20 cellular contexts compared by ENCODE assay signal in the genomic region with DNA sequence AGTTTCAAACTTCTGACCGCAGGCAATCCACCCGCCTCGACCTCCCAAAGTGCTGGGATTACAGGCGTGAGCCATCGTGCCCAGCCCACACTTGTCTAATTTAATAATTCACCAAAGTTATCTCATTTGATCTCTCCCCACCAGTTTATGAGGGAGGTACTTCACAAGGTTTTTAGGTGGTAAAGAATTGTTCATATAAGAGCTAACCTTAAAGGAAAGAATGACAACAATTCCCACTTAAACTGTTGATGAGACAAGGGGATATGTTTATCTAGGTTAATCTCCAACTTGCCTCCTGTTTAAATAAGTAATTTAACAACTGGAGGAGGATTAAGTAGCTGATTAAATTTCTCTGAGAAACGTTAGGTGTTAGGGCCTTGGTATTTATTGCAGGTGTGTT.
DNase-seq lines count a peak whose midpoint lies in the region; FAIRE-seq and TF ChIP-seq lines count a peak whose summit lies in the region.
"Had no signal": no experiment of that assay in that cellular context is flagged by ENCODE, and none has a peak within 500 bp of the region (broad histone marks: within the 10 kb centered on the region; RNA-seq: fewer than 3 reads in every experiment).

No MANE protein-coding gene starts in this region.

- no peak overlapping the region for H3K27ac ChIP-seq in dorsolateral prefrontal cortex
- H3K27ac ChIP-seq: GM23248 had no signal

- H3K4me3 ChIP-seq in dorsolateral prefrontal cortex = no peak overlapping the region
- H3K4me3 ChIP-seq: GM23248 had no signal

- peaks cover 0 to 81% (median 21%) of the 10 kb centered on the region in 45 donors for H3K27me3 ChIP-seq in dorsolateral prefrontal cortex
- H3K27me3 ChIP-seq: BE2C had no signal

- intact Hi-C loops in dorsolateral prefrontal cortex (cut with DNase I) = no loop called here

- in situ Hi-C loops in Caki2 (cut with HindIII; ENCODE audit: low pct_unique_long_range_greater_than_20kb, low sequenced_read_pairs) = no loop called here

- FAIRE-seq in urothelium cell line (lab: Jason Lieb, UNC) = no peak
- FAIRE-seq: D721Med, G401.6, GM12891, H54, HepG2 had no signal

- no peak for TF ChIP-seq CTCF in dorsolateral prefrontal cortex (IDR thresholded peaks at IDR 0.05 in 54 of 56, conservative IDR thresholded peaks at IDR 0.05 in 2 of 56; ENCODE audit: low read depth in 1 of 56, partially characterized antibody in 56 of 56)

- DNase-seq in Caki2 (ENCODE audit: low read depth) (peak; percentile 70), NCI-H82 treated with DMSO at 0.1 percent for 48 hours (lab: John Stamatoyannopoulos, UW; ENCODE audit: unreplicated experiment) (peak; percentile 12), kidney tubule cell (ENCODE audit: low spot score) (peak; percentile 24), dorsolateral prefrontal cortex (no peak), urothelium cell line (ENCODE audit: low spot score) (no peak), NCI-H748 treated with DMSO at 0.1 percent for 48 hours (lab: John Stamatoyannopoulos, UW) (no peak), NCI-H226 (no peak)
- DNase-seq: 8988T; ACHN; BE2C; C1 segment of cervical spinal cord; CD4-positive, CD25-positive, alpha-beta regulatory T cell; CD8-positive, alpha-beta memory T cell; COR-L47; GM23248 had no signal

Comparison
In these comparisons a context has a peak if more than half of its experiments do, and no peak if none do; other contexts are left out.
1. DNase-seq: peak in Caki2 (single experiment), NCI-H82 treated with DMSO at 0.1 percent for 48 hours (single experiment) and kidney tubule cell (single experiment); none in dorsolateral prefrontal cortex (0 of 10), urothelium cell line (single experiment), NCI-H748 treated with DMSO at 0.1 percent for 48 hours (single experiment) and NCI-H226 (single experiment).